In the genomic region with DNA sequence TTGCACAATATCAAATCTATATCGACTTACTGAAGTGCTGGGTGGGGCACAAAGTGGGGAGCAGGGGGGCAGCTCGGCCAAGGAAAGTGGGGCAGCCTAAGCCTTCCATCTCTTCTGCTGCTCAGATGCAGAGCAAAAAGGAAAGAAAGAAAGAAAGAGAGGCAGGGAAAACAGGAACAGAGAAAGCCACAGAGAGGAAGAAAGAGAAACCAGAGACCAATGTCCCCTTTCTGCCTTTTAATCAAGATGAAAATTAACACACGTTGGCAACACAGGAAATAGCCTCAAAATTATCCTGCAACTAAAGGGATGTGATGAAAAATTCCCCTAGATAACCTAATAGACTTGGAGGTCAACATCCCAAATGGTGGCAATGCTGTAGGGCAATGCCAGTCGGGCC, we compare ENCODE assay signal across 16 cellular contexts.
"Had no signal": no experiment of that assay in that cellular context is flagged by ENCODE, and none has a peak within 500 bp of the region (broad histone marks: within the 10 kb centered on the region; RNA-seq: fewer than 3 reads in every experiment).

No MANE protein-coding gene starts in this region.

- DNase-seq: activated CD4-positive, alpha-beta T cell treated with anti-CD3 and anti-CD28 coated beads for 4 hours; activated CD4-positive, alpha-beta T cell treated with anti-CD3 and anti-CD28 coated beads, Interleukin-2, amount 50 U/mL, for 48 hours; activated CD4-positive, CD25-positive, alpha-beta regulatory T cell; activated CD8-positive, alpha-beta memory T cell treated with anti-CD3 and anti-CD28 coated beads, Interleukin-2, amount 50 U/mL, for 48 hours; activated naive CD4-positive, alpha-beta T cell treated with Interleukin-2 at 50 U/mL for 16 hours; activated naive CD8-positive, alpha-beta T cell treated with anti-CD3 and anti-CD28 coated beads, Interleukin-2, amount 10 ng/mL, durations not matched to agents 7 days and 5 days; activated T-cell treated with anti-CD3 and anti-CD28 coated beads, Interleukin-2, amount 50 U/mL, for 4 hours; amniotic stem cell; esophagus squamous epithelium; gastrocnemius medialis; hippocampal formation; left ventricle myocardium superior; mammary epithelial cell; naive thymus-derived CD8-positive, alpha-beta T cell; stimulated activated CD4-positive, alpha-beta T cell treated with anti-CD3 and anti-CD28 coated beads, Interleukin-4, amount 100 ng/mL, for 1 hour; stimulated activated naive CD4-positive, alpha-beta T cell treated with Interleukin-2 at 50 U/mL for 16 hours had no signal

- ATAC-seq: activated T-cell treated with anti-CD3 and anti-CD28 coated beads, Interleukin-2, amount 50 U/mL, for 4 hours; gastrocnemius medialis; naive thymus-derived CD8-positive, alpha-beta T cell had no signal
